ENCODE assay signal across 23 cellular contexts in genomic region chr3:106447902-106448301, GRCh38.
"Had no signal": no experiment of that assay in that cellular context is flagged by ENCODE, and none has a peak within 500 bp of the region (broad histone marks: within the 10 kb centered on the region; RNA-seq: fewer than 3 reads in every experiment).

No MANE protein-coding gene starts in this region.

- H3K9me3 ChIP-seq: ascending aorta, body of pancreas had no signal

- ATAC-seq: activated CD4-positive, alpha-beta T cell treated with anti-CD3 and anti-CD28 coated beads for 36 hours; body of pancreas had no signal

- H3K36me3 ChIP-seq: ascending aorta, WERI-Rb-1 had no signal

- H3K27ac Mint-ChIP-seq: activated CD4-positive, alpha-beta memory T cell treated with anti-CD3 and anti-CD28 coated beads, Interleukin-2, amount 10 ng/mL, durations not matched to agents 7 days and 5 days; activated CD4-positive, alpha-beta T cell treated with anti-CD3 and anti-CD28 coated beads for 36 hours; activated naive CD4-positive, alpha-beta T cell treated with anti-CD3 and anti-CD28 coated beads, Interleukin-2, amount 10 ng/mL, durations not matched to agents 7 days and 5 days; activated T-helper 2 cell treated with anti-CD3 and anti-CD28 coated beads, Interferon-gamma antibody, Interleukin-2, Interleukin-4, amounts not matched to agents 10 μg/mL and 5 μg/mL and 100 μg/mL, durations not matched to agents 14 hours and 24 hours and 36 hours had no signal

- DNase-seq: activated CD4-positive, alpha-beta memory T cell treated with anti-CD3 and anti-CD28 coated beads, Interleukin-2, amount 10 ng/mL, durations not matched to agents 7 days and 5 days; activated CD4-positive, alpha-beta T cell treated with anti-CD3 and anti-CD28 coated beads, Interleukin-2, amount 50 U/mL, for 1 hour; activated gamma-delta T cell treated with Interleukin-2 at 50 U/mL for 16 hours; activated naive CD4-positive, alpha-beta T cell treated with anti-CD3 and anti-CD28 coated beads, Interleukin-2, amount 10 ng/mL, durations not matched to agents 7 days and 5 days; activated T-cell treated with anti-CD3 and anti-CD28 coated beads for 4 hours; activated T-cell treated with anti-CD3 and anti-CD28 coated beads, Interleukin-2, amount 50 U/mL, for 48 hours; body of pancreas; central memory CD4-positive, alpha-beta T cell; Kasumi-1; KBM-7; NCI-H1105 treated with DMSO at 0.1 percent for 48 hours; NCI-H1436 treated with DMSO at 0.1 percent for 48 hours; NCI-H187; NCI-H2081; NCI-H510A treated with DMSO at 0.1 percent for 48 hours; PC-9; SIG-M5; T-helper 1 cell; WERI-Rb-1 had no signal

- H3K27ac ChIP-seq: ascending aorta, body of pancreas, PC-9, WERI-Rb-1 had no signal

- FAIRE-seq: bronchial epithelial cell had no signal

- H3K4me1 Mint-ChIP-seq: activated naive CD4-positive, alpha-beta T cell treated with anti-CD3 and anti-CD28 coated beads, Interleukin-2, amount 10 ng/mL, durations not matched to agents 7 days and 5 days had no signal

- H3K27me3 Mint-ChIP-seq: activated CD4-positive, alpha-beta memory T cell treated with anti-CD3 and anti-CD28 coated beads, Interleukin-2, amount 10 ng/mL, durations not matched to agents 7 days and 5 days; activated CD4-positive, alpha-beta T cell treated with anti-CD3 and anti-CD28 coated beads for 36 hours; activated naive CD4-positive, alpha-beta T cell treated with anti-CD3 and anti-CD28 coated beads, Interleukin-2, amount 10 ng/mL, durations not matched to agents 7 days and 5 days had no signal

- H3K4me3 ChIP-seq: ascending aorta, body of pancreas, PC-9 had no signal

- H3K4me1 ChIP-seq: ascending aorta, body of pancreas had no signal

- H2AFZ ChIP-seq: PC-9 had no signal

- H3K4me2 ChIP-seq: PC-9 had no signal

- H3K27me3 ChIP-seq: ascending aorta, body of pancreas had no signal

- H3K4me3 Mint-ChIP-seq: activated CD4-positive, alpha-beta memory T cell treated with anti-CD3 and anti-CD28 coated beads, Interleukin-2, amount 10 ng/mL, durations not matched to agents 7 days and 5 days; activated CD4-positive, alpha-beta T cell treated with anti-CD3 and anti-CD28 coated beads for 36 hours; activated naive CD4-positive, alpha-beta T cell treated with anti-CD3 and anti-CD28 coated beads, Interleukin-2, amount 10 ng/mL, durations not matched to agents 7 days and 5 days had no signal
